ENCODE assay signal across 17 cellular contexts in the genomic region with DNA sequence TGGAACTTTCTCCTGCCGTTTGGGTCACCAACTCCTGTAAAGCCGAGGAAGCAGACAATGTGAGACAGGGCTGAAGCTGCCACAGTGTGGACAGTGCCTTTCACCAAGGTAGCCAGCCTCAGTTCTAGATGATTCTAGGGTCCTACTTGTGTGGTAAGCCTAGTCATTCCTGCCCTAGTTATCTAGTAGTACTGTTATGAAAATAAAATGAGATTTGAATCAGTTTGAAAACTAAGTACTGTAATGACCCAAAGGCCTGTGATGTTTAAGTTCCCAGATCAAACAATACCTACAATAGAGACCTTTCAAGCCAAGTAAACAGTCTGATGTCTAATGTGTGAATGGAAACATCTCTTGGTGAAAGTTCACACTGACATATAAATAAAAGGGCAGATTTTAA. TPM values are rescaled to one million over a fixed set of nuclear protein-coding genes. Genes with fewer than 3 reads are reported as not detected.
DNase-seq lines count a peak whose midpoint lies in the region; ATAC-seq, FAIRE-seq and TF ChIP-seq lines count a peak whose summit lies in the region.
"Had no signal": no experiment of that assay in that cellular context is flagged by ENCODE, and none has a peak within 500 bp of the region (broad histone marks: within the 10 kb centered on the region; RNA-seq: fewer than 3 reads in every experiment).

No MANE protein-coding gene starts in this region.

- POLR2A ChIA-PET in activated CD4-positive, alpha-beta T cell treated with anti-CD3 and anti-CD28 coated beads for 36 hours (lab: Charles Lee), result no interaction called here

- intact Hi-C loops in activated CD4-positive, alpha-beta T cell treated with anti-CD3 and anti-CD28 coated beads for 36 hours (cut with DNase I, micrococcal nuclease), result no loop called here

- CTCF ChIA-PET in activated CD4-positive, alpha-beta T cell treated with anti-CD3 and anti-CD28 coated beads for 36 hours (lab: Charles Lee), result interaction anchor here (0.6 to 1.1 kb wide), 2 partner anchors 19 to 72 kb away, joined by 3 read pairs; no protein-coding TSS in a partner anchor

- H3K27ac ChIP-seq in WERI-Rb-1, result no peak overlapping the region
- H3K27ac ChIP-seq: BLaER1 had no signal

- ATAC-seq in activated CD4-positive, alpha-beta T cell treated with anti-CD3 and anti-CD28 coated beads for 36 hours, result peak; percentile 88
- peak; percentile 89 to 91 for ATAC-seq in activated T-cell treated with anti-CD3 and anti-CD28 coated beads, Interleukin-2, amount 50 U/mL, for 72 hours (replicated peaks in 1 of 2)
- peak; percentile 55 for ATAC-seq in stimulated activated naive CD8-positive, alpha-beta T cell treated with anti-CD3 and anti-CD28 coated beads, Interleukin-15, Interleukin-2, amounts not matched to agents 100 U/mL and 50 U/mL, for 24 hours
- ATAC-seq: GM23338 had no signal

- H3K4me3 Mint-ChIP-seq in activated CD4-positive, alpha-beta T cell treated with anti-CD3 and anti-CD28 coated beads for 36 hours, result no peak overlapping the region
- H3K4me3 Mint-ChIP-seq in activated T-cell treated with anti-CD3 and anti-CD28 coated beads, Interleukin-2, amount 50 U/mL, for 72 hours, result no peak overlapping the region
- H3K4me3 Mint-ChIP-seq: CD8-positive, alpha-beta memory T cell; GM23338 had no signal

- peaks cover 13% of the 10 kb centered on the region for H3K36me3 Mint-ChIP-seq in activated CD4-positive, alpha-beta T cell treated with anti-CD3 and anti-CD28 coated beads for 36 hours (ENCODE audit: low read depth)
- H3K36me3 Mint-ChIP-seq in activated T-cell treated with anti-CD3 and anti-CD28 coated beads, Interleukin-2, amount 50 U/mL, for 72 hours (ENCODE audit: insufficient read depth in 2 of 2), result peaks cover 2 to 5% of the 10 kb centered on the region in 2 donors

- H3K9me3 Mint-ChIP-seq in activated CD4-positive, alpha-beta T cell treated with anti-CD3 and anti-CD28 coated beads for 36 hours (ENCODE audit: low read depth), result no peaks in the 10 kb centered on the region
- H3K9me3 Mint-ChIP-seq in activated T-cell treated with anti-CD3 and anti-CD28 coated beads, Interleukin-2, amount 50 U/mL, for 72 hours, result no peaks in the 10 kb centered on the region
- H3K9me3 Mint-ChIP-seq: CD8-positive, alpha-beta memory T cell; GM23338 had no signal

- H3K4me3 ChIP-seq in bronchial epithelial cell (ENCODE audit: low read depth, low read length), result no peak overlapping the region
- H3K4me3 ChIP-seq in WERI-Rb-1 (ENCODE audit: low read depth, low read length), result no peak overlapping the region
- H3K4me3 ChIP-seq: BLaER1, GM23338 had no signal

- H3K27me3 ChIP-seq in bronchial epithelial cell (ENCODE audit: control insufficient read depth, insufficient read depth, low read length), result no peaks in the 10 kb centered on the region
- H3K27me3 ChIP-seq in WERI-Rb-1 (ENCODE audit: insufficient read depth, low read depth, severe bottlenecking), result no peaks in the 10 kb centered on the region
- H3K27me3 ChIP-seq: BLaER1 had no signal

- TF ChIP-seq CTCF in bronchial epithelial cell (IDR thresholded peaks at IDR 0.05; ENCODE audit: insufficient read depth, low read length, severe bottlenecking) (no peak), WERI-Rb-1 (IDR thresholded peaks at IDR 0.05; ENCODE audit: low read depth, low read length) (no peak)

- H3K27me3 Mint-ChIP-seq in activated CD4-positive, alpha-beta T cell treated with anti-CD3 and anti-CD28 coated beads for 36 hours, result no peaks in the 10 kb centered on the region
- no peaks in the 10 kb centered on the region for H3K27me3 Mint-ChIP-seq in activated T-cell treated with anti-CD3 and anti-CD28 coated beads, Interleukin-2, amount 50 U/mL, for 72 hours (ENCODE audit: low read depth)
- H3K27me3 Mint-ChIP-seq: CD8-positive, alpha-beta memory T cell had no signal

- peaks cover 8% of the 10 kb centered on the region for H3K36me3 ChIP-seq in bronchial epithelial cell (ENCODE audit: control insufficient read depth, insufficient read depth, low read length)
- H3K36me3 ChIP-seq in WERI-Rb-1, result peaks cover 35% of the 10 kb centered on the region

- no peak overlapping the region for H3K27ac Mint-ChIP-seq in activated CD4-positive, alpha-beta T cell treated with anti-CD3 and anti-CD28 coated beads for 36 hours
- peak overlapping the region; percentile 25 for H3K27ac Mint-ChIP-seq in activated T-cell treated with anti-CD3 and anti-CD28 coated beads, Interleukin-2, amount 50 U/mL, for 72 hours
- H3K27ac Mint-ChIP-seq: GM23338 had no signal

- peak; percentile 43 for FAIRE-seq in bronchial epithelial cell (lab: Jason Lieb, UNC)

- peaks cover 5% of the 10 kb centered on the region for H3K4me1 Mint-ChIP-seq in activated CD4-positive, alpha-beta T cell treated with anti-CD3 and anti-CD28 coated beads for 36 hours
- peaks cover 14% of the 10 kb centered on the region for H3K4me1 Mint-ChIP-seq in activated T-cell treated with anti-CD3 and anti-CD28 coated beads, Interleukin-2, amount 50 U/mL, for 72 hours (ENCODE audit: low read depth)
- H3K4me1 Mint-ChIP-seq: CD8-positive, alpha-beta memory T cell; GM23338 had no signal

- DNase-seq in activated CD4-positive, alpha-beta T cell treated with anti-CD3 and anti-CD28 coated beads for 36 hours, result no peak
- no peak for DNase-seq in activated CD4-positive, alpha-beta T cell treated with anti-CD3 and anti-CD28 coated beads, Interleukin-2, amount 50 U/mL, for 48 hours
- no peak for DNase-seq in activated T-cell treated with anti-CD3 and anti-CD28 coated beads, Interleukin-2, amount 50 U/mL, for 72 hours
- DNase-seq in activated T-cell treated with anti-CD3 and anti-CD28 coated beads, Interleukin-2, amount 50 U/mL, for 48 hours, result no peak
- no peak for DNase-seq in bronchial epithelial cell (ENCODE audit: low read depth)
- DNase-seq in stimulated activated naive CD8-positive, alpha-beta T cell treated with anti-CD3 and anti-CD28 coated beads, Interleukin-15, Interleukin-2, amounts not matched to agents 100 U/mL and 50 U/mL, for 24 hours, result no peak
- DNase-seq in mucosa of gallbladder (ENCODE audit: low spot score), result no peak
- no peak for DNase-seq in WERI-Rb-1
- DNase-seq: 8988T; AML-193; Caco-2; CD8-positive, alpha-beta memory T cell; DND-41; GDM1; H7 had no signal

- no peaks in the 10 kb centered on the region for H3K9me3 ChIP-seq in WERI-Rb-1 (ENCODE audit: severe bottlenecking)
- H3K9me3 ChIP-seq: BLaER1, Caco-2 had no signal

RNA-seq across cellular contexts. Expression of a gene that starts 37.1 kb away (rescaled TPM):
- total RNA-seq in activated CD4-positive, alpha-beta T cell treated with anti-CD3 and anti-CD28 coated beads for 36 hours, result 10 to 100 TPM; 30.2 to 31.4 TPM
- total RNA-seq in activated T-cell treated with anti-CD3 and anti-CD28 coated beads, Interleukin-2, amount 50 U/mL, for 72 hours, result 10 to 100 TPM; 34.8 to 38.0 TPM
- total RNA-seq in bronchial epithelial cell (8.6 and 8.7 TPM in 2 replicates), mucosa of gallbladder (45.7 TPM)

RNA-seq across cellular contexts. Expression of a gene that starts 37.2 kb away (rescaled TPM):
- 10 to 100 TPM; 15.5 to 19.3 TPM for total RNA-seq in activated CD4-positive, alpha-beta T cell treated with anti-CD3 and anti-CD28 coated beads for 36 hours
- total RNA-seq in activated T-cell treated with anti-CD3 and anti-CD28 coated beads, Interleukin-2, amount 50 U/mL, for 72 hours, result 1 to 10 TPM; 4.5 to 4.7 TPM
- total RNA-seq in bronchial epithelial cell, result 27.7 and 38.2 TPM in 2 replicates
- total RNA-seq in mucosa of gallbladder, result 26.8 TPM
